In the genomic region with DNA sequence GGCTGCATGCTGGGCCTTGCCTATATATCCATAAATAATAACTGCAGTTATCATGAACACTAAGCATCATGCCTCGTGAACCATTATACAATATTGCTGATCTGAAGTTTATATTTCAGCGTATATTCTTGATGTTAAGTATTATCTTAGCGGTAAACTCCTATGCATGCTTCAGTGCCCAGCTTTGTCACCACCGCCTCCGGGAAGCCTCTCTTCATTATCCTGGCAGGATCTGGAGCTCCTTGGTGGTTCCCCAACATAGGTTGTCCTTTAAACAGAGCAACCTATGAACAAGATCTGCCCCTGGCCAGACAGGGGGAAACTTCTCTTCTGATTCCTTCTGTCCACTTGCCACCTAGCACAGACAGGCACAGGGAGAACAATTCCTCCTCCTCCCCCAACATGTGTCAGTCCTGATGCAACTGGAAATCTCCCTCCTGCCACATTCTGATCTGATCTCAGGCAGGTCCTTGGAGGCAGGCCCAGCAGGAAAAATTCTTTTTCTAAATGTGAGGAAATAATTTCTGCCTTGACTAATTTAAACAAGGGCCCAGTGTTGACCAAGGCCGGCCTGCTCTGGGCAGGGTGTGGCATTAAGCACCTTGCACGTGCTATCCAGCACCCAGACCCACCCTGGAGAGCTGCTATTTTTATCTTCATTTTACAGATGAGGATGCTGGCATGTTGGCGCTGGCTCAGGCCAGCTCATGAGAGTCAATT, we compare ENCODE assay signal across 11 cellular contexts. TPM values are rescaled to one million over a fixed set of nuclear protein-coding genes. Genes with fewer than 3 reads are reported as not detected.
DNase-seq lines count a peak whose midpoint lies in the region; ATAC-seq and TF ChIP-seq lines count a peak whose summit lies in the region.
"Had no signal": no experiment of that assay in that cellular context is flagged by ENCODE, and none has a peak within 500 bp of the region (broad histone marks: within the 10 kb centered on the region; RNA-seq: fewer than 3 reads in every experiment).

No MANE protein-coding gene starts in this region.

- peak; percentile 48 for DNase-seq in GM03348 (ENCODE audit: low spot score)
- peak; percentile 73 for DNase-seq in MCF 10A (ENCODE audit: unreplicated experiment)
- no peak for DNase-seq in right atrium auricular region (ENCODE audit: low spot score)
- no peak for DNase-seq in sciatic nerve (ENCODE audit: low spot score)
- no peak for DNase-seq in HFFc6
- no peak for DNase-seq in stimulated activated CD4-positive, alpha-beta T cell treated with anti-CD3 and anti-CD28 coated beads, Interleukin-15, amount 100 ng/mL, for 24 hours
- DNase-seq: NCI-H526 treated with DMSO at 0.1 percent for 48 hours had no signal

- no peaks in the 10 kb centered on the region for H3K9me3 ChIP-seq in right atrium auricular region

- H3K4me3 Mint-ChIP-seq in MCF 10A (ENCODE audit: unreplicated experiment) (no peak overlapping the region), HFFc6 (no peak overlapping the region)
- H3K4me3 Mint-ChIP-seq: activated naive CD8-positive, alpha-beta T cell had no signal

- H3K9me3 Mint-ChIP-seq in MCF 10A (ENCODE audit: unreplicated experiment) (peaks cover 8% of the 10 kb centered on the region), HFFc6 (peaks cover 4% of the 10 kb centered on the region; the same call in 1 of the 2 replicates)

- H3K4me1 Mint-ChIP-seq in MCF 10A (ENCODE audit: insufficient read depth, unreplicated experiment) (peaks cover 12% of the 10 kb centered on the region), HFFc6 (ENCODE audit: low read depth) (peaks cover 7% of the 10 kb centered on the region; the same call in 1 of the 2 replicates)

- H3K27me3 Mint-ChIP-seq in MCF 10A (ENCODE audit: insufficient read depth, unreplicated experiment) (no peaks in the 10 kb centered on the region), HFFc6 (ENCODE audit: insufficient read depth) (peaks cover 33% of the 10 kb centered on the region)
- H3K27me3 Mint-ChIP-seq: activated naive CD8-positive, alpha-beta T cell had no signal

- H3K27me3 ChIP-seq in right atrium auricular region = no peaks in the 10 kb centered on the region

- H3K36me3 ChIP-seq in right atrium auricular region = no peaks in the 10 kb centered on the region

- TF ChIP-seq CTCF in MCF 10A (IDR thresholded peaks at IDR 0.05; ENCODE audit: unreplicated experiment) = no peak
- TF ChIP-seq CTCF in right atrium auricular region (IDR thresholded peaks at IDR 0.05) = no peak
- no peak for TF ChIP-seq CTCF in HFFc6 (IDR thresholded peaks at IDR 0.05)

- H3K36me3 Mint-ChIP-seq in MCF 10A (ENCODE audit: insufficient read depth, unreplicated experiment) (no peaks in the 10 kb centered on the region), HFFc6 (ENCODE audit: low read depth) (no peaks in the 10 kb centered on the region)
- H3K36me3 Mint-ChIP-seq: activated naive CD8-positive, alpha-beta T cell had no signal

- POLR2A ChIA-PET in MCF 10A (lab: Yijun Ruan, JAX) = interaction anchor here (0.5 to 1.5 kb wide), 10 partner anchors 16 to 377 kb away, joined by 3 to 5 read pairs (median 3); a partner anchor contains a TSS

- H3K27ac Mint-ChIP-seq in MCF 10A (ENCODE audit: low read depth, unreplicated experiment) (peak overlapping the region; percentile 69), HFFc6 (no peak overlapping the region)
- H3K27ac Mint-ChIP-seq: activated naive CD8-positive, alpha-beta T cell had no signal

- intact Hi-C loops in MCF 10A (cut with micrococcal nuclease) = loop anchor here (5.0 kb wide), 2 partner anchors 99 to 314 kb away; no protein-coding TSS in a partner anchor
- intact Hi-C loops in sciatic nerve (cut with DNase I) = no loop called here

- H3K4me1 ChIP-seq in right atrium auricular region = peaks cover 0 to 45% of the 10 kb centered on the region in 2 donors

- ATAC-seq in sciatic nerve (peak; percentile 29), HG02852 (IDR thresholded peaks at IDR 0.05; ENCODE audit: unreplicated experiment) (no peak), GM18868 (IDR thresholded peaks at IDR 0.05; ENCODE audit: unreplicated experiment) (no peak)

- CTCF ChIA-PET in MCF 10A (lab: Yijun Ruan, JAX) = interaction anchor here (0.5 to 1.3 kb wide), 4 partner anchors 9 to 466 kb away, joined by 3 to 8 read pairs (median 3); a partner anchor contains a TSS

- no TSS peak for BruUV-seq in MCF 10A (replicated peaks; lab: Mats Ljungman, UMichigan)

- no peak overlapping the region for H3K4me3 ChIP-seq in right atrium auricular region
- H3K4me3 ChIP-seq: skin epidermis had no signal

- H3K27ac ChIP-seq in right atrium auricular region = peak overlapping the region; percentile 58 to 78

RNA-seq across cellular contexts. Expression of a gene that starts 22.4 kb away (rescaled TPM):
- not detected in 2 replicates for total RNA-seq in MCF 10A (2022)
- 10 to 100 TPM in 1 of 2 donors, 1 to 10 TPM in 1; 7.2 to 16.8 TPM for total RNA-seq in right atrium auricular region
- 31.6 TPM for total RNA-seq in sciatic nerve
- total RNA-seq in HFFc6 (2021; fragmentation: NEBNext Ultra II Directional; extraction: Animal tissue kit (Norgen Biotek cat#: 25700)) = not detected

RNA-seq across cellular contexts. Expression of a gene that starts 34.1 kb away (rescaled TPM):
- total RNA-seq in MCF 10A (2022) (78.3 and 123 TPM in 2 replicates), right atrium auricular region (10 to 100 TPM; 19.6 to 25.8 TPM), sciatic nerve (45.1 TPM)
- 10 to 100 TPM; 65.9 to 80.8 (median 71.8) TPM for total RNA-seq in HFFc6 (2021; fragmentation: NEBNext Ultra II Directional; extraction: Animal tissue kit (Norgen Biotek cat#: 25700))

RNA-seq across cellular contexts. Expression of a gene that starts 39.3 kb away (rescaled TPM):
- not detected in 2 replicates for total RNA-seq in MCF 10A (2022)
- total RNA-seq in right atrium auricular region = not detected
- total RNA-seq in sciatic nerve = not detected
- not detected for total RNA-seq in HFFc6 (2021; fragmentation: NEBNext Ultra II Directional; extraction: Animal tissue kit (Norgen Biotek cat#: 25700))

Comparison
In these comparisons a context has a peak if more than half of its experiments do, and no peak if none do; other contexts are left out.
1. DNase-seq: peak in GM03348 (single experiment) and MCF 10A (single experiment); none in right atrium auricular region (single experiment), sciatic nerve (single experiment), HFFc6 (single experiment) and stimulated activated CD4-positive, alpha-beta T cell treated with anti-CD3 and anti-CD28 coated beads, Interleukin-15, amount 100 ng/mL, for 24 hours (single experiment).